ENCODE assay signal across 8 cellular contexts in genomic region chr7:148699024-148699771, GRCh38. TPM values are rescaled to one million over a fixed set of nuclear protein-coding genes. Genes with fewer than 3 reads are reported as not detected.
DNase-seq lines count a peak whose midpoint lies in the region; ATAC-seq and TF ChIP-seq lines count a peak whose summit lies in the region.

No MANE protein-coding gene starts in this region.

- CTCF ChIA-PET in CD8-positive, alpha-beta T cell (lab: Charles Lee), result interaction anchor here (0.9 to 2.8 kb wide), 4 partner anchors 9 to 265 kb away, joined by 3 to 6 read pairs (median 5); no protein-coding TSS in a partner anchor

- H3K27ac Mint-ChIP-seq in CD8-positive, alpha-beta T cell, result peak overlapping the region; percentile 85

- H3K27me3 ChIP-seq in CD8-positive, alpha-beta T cell (ENCODE audit: insufficient read depth, low read length), result no peaks in the 10 kb centered on the region
- H3K27me3 ChIP-seq in adipocyte (replicated peaks; ENCODE audit: control insufficient read depth, insufficient read depth, low read length), result no peaks in the 10 kb centered on the region
- no peaks in the 10 kb centered on the region for H3K27me3 ChIP-seq in sigmoid colon

- H3K4me3 ChIP-seq in CD8-positive, alpha-beta T cell (ENCODE audit: low read depth, low read length), result peak overlapping the region; percentile 66
- H3K4me3 ChIP-seq in adipocyte (ENCODE audit: low read length) (peak overlapping the region; percentile 90), sigmoid colon (peak overlapping the region; percentile 60 to 95 (median 80))

- TF ChIP-seq POLR2A in sigmoid colon (IDR thresholded peaks at IDR 0.05), result no peak

- no peaks in the 10 kb centered on the region for H3K27me3 Mint-ChIP-seq in CD8-positive, alpha-beta T cell (ENCODE audit: low read depth)

- no peaks in the 10 kb centered on the region for H3K9me3 ChIP-seq in CD8-positive, alpha-beta T cell (ENCODE audit: low read length)
- H3K9me3 ChIP-seq in adipocyte (ENCODE audit: control insufficient read depth, low read length) (no peaks in the 10 kb centered on the region), sigmoid colon (no peaks in the 10 kb centered on the region)

- H3K4me3 Mint-ChIP-seq in CD8-positive, alpha-beta T cell, result peak overlapping the region; percentile 81

- H3K4me1 ChIP-seq in CD8-positive, alpha-beta T cell (ENCODE audit: insufficient read depth, low read length), result peaks cover 43% of the 10 kb centered on the region
- H3K4me1 ChIP-seq in adipocyte (ENCODE audit: control insufficient read depth, insufficient read depth, low read length), result peaks cover 33% of the 10 kb centered on the region
- peaks cover 0 to 49% (median 40%) of the 10 kb centered on the region in 4 donors for H3K4me1 ChIP-seq in sigmoid colon

- no peaks in the 10 kb centered on the region for H3K9me3 Mint-ChIP-seq in CD8-positive, alpha-beta T cell

- ATAC-seq in CD8-positive, alpha-beta T cell, result peak; percentile 29
- peak; percentile 43 for ATAC-seq in HG03280 (IDR thresholded peaks at IDR 0.05; ENCODE audit: unreplicated experiment)

- POLR2A ChIA-PET in CD8-positive, alpha-beta T cell (lab: Charles Lee), result interaction anchor here (0.9 to 2.4 kb wide), 14 partner anchors 14 to 448 kb away, joined by 3 to 13 read pairs (median 3); partner anchors contain the start of genes ZNF398 and ZNF425

- 0 to 1% methylated on average over 105 of the region's 105 CpGs for WGBS in sigmoid colon, 2 donors

- peak overlapping the region; percentile 98 for H3K9ac ChIP-seq in adipocyte (ENCODE audit: low read length)

- H3K4me1 Mint-ChIP-seq in CD8-positive, alpha-beta T cell (ENCODE audit: low read depth), result peaks cover 53% of the 10 kb centered on the region

- no peaks in the 10 kb centered on the region for H3K36me3 ChIP-seq in CD8-positive, alpha-beta T cell (ENCODE audit: insufficient read depth, low read length)
- H3K36me3 ChIP-seq in adipocyte (ENCODE audit: control insufficient read depth, insufficient read depth, low read length, severe bottlenecking) (no peaks in the 10 kb centered on the region), sigmoid colon (no peaks in the 10 kb centered on the region)

- peak; percentile 20 to 75 (median 47) for DNase-seq in CD8-positive, alpha-beta T cell
- DNase-seq in GM19238 (ENCODE audit: insufficient read length, low spot score), result peak; percentile 51
- peak; percentile 34 for DNase-seq in SK-N-DZ (ENCODE audit: low spot score)
- peak; percentile 82 for DNase-seq in adipocyte (ENCODE audit: low read depth)
- peak; percentile 48 for DNase-seq in hepatic stellate cell (ENCODE audit: low spot score)
- peak; percentile 75 for DNase-seq in sigmoid colon
- no peak for DNase-seq in cerebellar cortex (ENCODE audit: low spot score)

- intact Hi-C loops in CD8-positive, alpha-beta T cell (cut with DNase I, micrococcal nuclease), result loop anchor here (2.0 to 10.0 kb wide), 12 partner anchors 48 to 393 kb away; partner anchors contain the start of genes ZNF786 (in 2 of the 2) and EZH2 (in 1 of the 2)
- intact Hi-C loops in sigmoid colon (cut with DNase I), result loop anchor here (2.0 to 5.0 kb wide), 6 partner anchors 73 to 330 kb away; partner anchors contain the start of genes EZH2 and PDIA4

- peak overlapping the region; percentile 74 for H3K27ac ChIP-seq in CD8-positive, alpha-beta T cell (ENCODE audit: low read depth, low read length)
- H3K27ac ChIP-seq in sigmoid colon, result peak overlapping the region; percentile 96 to 98 (median 96)

- no peak for TF ChIP-seq EP300 in sigmoid colon (IDR thresholded peaks at IDR 0.05)

- peaks cover 7% of the 10 kb centered on the region for H3K36me3 Mint-ChIP-seq in CD8-positive, alpha-beta T cell

- TF ChIP-seq CTCF in CD8-positive, alpha-beta T cell (IDR thresholded peaks at IDR 0.05), result no peak
- TF ChIP-seq CTCF in sigmoid colon (IDR thresholded peaks at IDR 0.05), result no peak

RNA-seq across cellular contexts. Expression of gene CUL1, which starts 0.5 kb away (rescaled TPM):
- total RNA-seq in CD8-positive, alpha-beta T cell, result 10 to 100 TPM; 23.9 to 25.6 TPM
- polyA plus RNA-seq in SK-N-DZ (2014; cell fraction: cytosol; rRNA removed), result 50.5 and 52.6 TPM in 2 replicates
- 35.6 and 51.8 TPM in 2 replicates for polyA plus RNA-seq in SK-N-DZ (2014; cell fraction: nucleus; rRNA removed)
- 10 to 100 TPM; 53.9 to 72.8 (median 65.3) TPM for total RNA-seq in sigmoid colon
- 10 to 100 TPM; 24.0 to 28.7 (median 27.7) TPM for polyA plus RNA-seq in sigmoid colon
